7 cellular contexts compared by ENCODE assay signal in genomic region chr11:5301846-5302245, GRCh38. TPM values are rescaled to one million over a fixed set of nuclear protein-coding genes. Genes with fewer than 3 reads are reported as not detected.
"Had no signal": no experiment of that assay in that cellular context is flagged by ENCODE, and none has a peak within 500 bp of the region (broad histone marks: within the 10 kb centered on the region; RNA-seq: fewer than 3 reads in every experiment).

A gene with protein sequence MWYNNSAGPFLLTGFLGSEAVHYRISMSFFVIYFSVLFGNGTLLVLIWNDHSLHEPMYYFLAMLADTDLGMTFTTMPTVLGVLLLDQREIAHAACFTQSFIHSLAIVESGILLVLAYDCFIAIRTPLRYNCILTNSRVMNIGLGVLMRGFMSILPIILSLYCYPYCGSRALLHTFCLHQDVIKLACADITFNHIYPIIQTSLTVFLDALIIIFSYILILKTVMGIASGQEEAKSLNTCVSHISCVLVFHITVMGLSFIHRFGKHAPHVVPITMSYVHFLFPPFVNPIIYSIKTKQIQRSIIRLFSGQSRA (minus strand): TSS chr11:5301946. CDS start chr11:5301946, 0 bp downstream.

- H3K4me1 Mint-ChIP-seq: IgD-negative memory B cell had no signal

- H3K9ac ChIP-seq: GM23248 had no signal

- H3K36me3 ChIP-seq: HAP-1 had no signal

- H3K27ac ChIP-seq: GM23248, HL-60 had no signal

- H3K27ac Mint-ChIP-seq: IgD-negative memory B cell had no signal

- DNase-seq: GM23248, GOT3, H7, KG1 had no signal

- H3K9me3 Mint-ChIP-seq: IgD-negative memory B cell had no signal

- H3K4me3 Mint-ChIP-seq: IgD-negative memory B cell had no signal

- H3K9me3 ChIP-seq: HAP-1 had no signal

- H3K36me3 Mint-ChIP-seq: IgD-negative memory B cell had no signal

- H3K4me1 ChIP-seq: HAP-1 had no signal

- H3K4me3 ChIP-seq: GM23248, HAP-1 had no signal

RNA-seq across cellular contexts. Expression of the gene that starts here (rescaled TPM):
- total RNA-seq: GM23248, H7 had no signal
- polyA plus RNA-seq: GM23248, IgD-negative memory B cell had no signal
